ENCODE assay signal across 8 cellular contexts in the genomic region with DNA sequence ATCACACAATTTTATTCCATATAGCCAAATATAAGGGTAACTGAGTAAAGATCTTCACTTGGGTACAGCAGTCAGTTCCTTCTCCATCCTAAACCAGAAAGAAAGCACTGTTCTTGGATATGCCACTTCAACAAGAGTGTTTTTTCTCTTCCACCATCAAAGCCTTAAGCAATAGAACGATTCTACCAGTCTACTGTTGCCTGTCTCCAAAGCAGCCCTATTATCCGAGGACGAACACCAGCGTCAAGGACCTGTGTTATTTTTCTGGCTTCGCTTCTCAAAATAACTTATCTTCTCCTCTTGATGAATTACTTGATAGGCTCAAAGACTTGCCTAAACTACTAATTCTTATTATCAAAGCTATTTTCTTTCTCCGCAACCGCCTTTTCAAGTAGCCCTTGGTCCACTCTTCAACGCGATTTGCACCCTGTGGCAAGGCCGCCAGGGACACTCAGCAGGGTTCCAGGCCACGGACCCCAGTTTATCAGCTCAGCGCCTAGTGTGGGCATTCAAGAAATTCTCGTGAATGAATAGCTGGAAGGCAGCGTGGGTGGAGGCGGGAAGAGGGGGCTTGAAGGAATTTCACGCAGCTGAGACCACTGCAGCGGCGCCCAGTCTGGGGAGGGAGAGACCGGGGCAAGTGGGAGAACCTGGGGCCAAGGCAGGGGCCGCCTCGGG. TPM values are rescaled to one million over a fixed set of nuclear protein-coding genes. Genes with fewer than 3 reads are reported as not detected.
DNase-seq lines count a peak whose midpoint lies in the region; ATAC-seq and TF ChIP-seq lines count a peak whose summit lies in the region.

No MANE protein-coding gene starts in this region.

- H3K27ac ChIP-seq in WERI-Rb-1 (peak overlapping the region; percentile 79), neuronal stem cell (replicated peaks; ENCODE audit: low read length) (peak overlapping the region; percentile 76)

- peaks cover 5 to 6% of the 10 kb centered on the region in 2 donors for H3K4me1 ChIP-seq in neuronal stem cell (ENCODE audit: control insufficient read depth in 2 of 2, insufficient read depth in 1 of 2, low read depth in 1 of 2, low read length in 2 of 2)

- peak overlapping the region; percentile 90 for H2AFZ ChIP-seq in neuronal stem cell (ENCODE audit: low read length)

- H2BK12ac ChIP-seq in neuronal stem cell (ENCODE audit: low read length) = no peak overlapping the region

- H3K9me3 ChIP-seq in WERI-Rb-1 (ENCODE audit: severe bottlenecking) = no peaks in the 10 kb centered on the region
- no peaks in the 10 kb centered on the region for H3K9me3 ChIP-seq in neuronal stem cell (replicated peaks in 1 of 2; ENCODE audit: control insufficient read depth in 2 of 2, insufficient read depth in 1 of 2, low read depth in 1 of 2, low read length in 2 of 2)

- no peaks in the 10 kb centered on the region for H3K36me3 ChIP-seq in WERI-Rb-1
- no peaks in the 10 kb centered on the region for H3K36me3 ChIP-seq in neuronal stem cell (replicated peaks in 1 of 2; ENCODE audit: control insufficient read depth in 2 of 2, insufficient read depth in 2 of 2, low read length in 2 of 2)

- H2AK5ac ChIP-seq in neuronal stem cell (ENCODE audit: low read depth, low read length) = peak overlapping the region; percentile 85

- peak; percentile 34 for DNase-seq in SIG-M5 treated with dmso at 0.1 percent for 504 hours (lab: John Stamatoyannopoulos, UW; ENCODE audit: unreplicated experiment)
- no peak for DNase-seq in SIG-M5 (lab: John Stamatoyannopoulos, UW)
- DNase-seq in WERI-Rb-1 = peak; percentile 41
- DNase-seq in foreskin fibroblast = peak in 1 of 2 donors; percentile 45
- no peak for DNase-seq in neuronal stem cell (ENCODE audit: low spot score)
- no peak for DNase-seq in NCI-H128 (lab: John Stamatoyannopoulos, UW; ENCODE audit: unreplicated experiment)
- no peak for DNase-seq in stimulated activated CD8-positive, alpha-beta memory T cell treated with anti-CD3 and anti-CD28 coated beads, Interleukin-4, amount 100 ng/mL, for 48 hours

- H4K8ac ChIP-seq in neuronal stem cell (ENCODE audit: low read depth, low read length) = no peak overlapping the region

- peaks cover 1% of the 10 kb centered on the region for H3K79me1 ChIP-seq in neuronal stem cell (ENCODE audit: low read depth, low read length)

- H2BK15ac ChIP-seq in neuronal stem cell (ENCODE audit: low read length) = peak overlapping the region; percentile 27

- peak; percentile 7 for ATAC-seq in HG03196 (IDR thresholded peaks at IDR 0.05; ENCODE audit: unreplicated experiment)

- H3K4me3 ChIP-seq in WERI-Rb-1 (ENCODE audit: low read depth, low read length) (peak overlapping the region; percentile 76), foreskin fibroblast (ENCODE audit: low read depth in 1 of 2, low read length in 2 of 2) (peak overlapping the region; percentile 70 to 96), neuronal stem cell (ENCODE audit: low read length in 2 of 2) (peak overlapping the region; percentile 74 to 87)

- H3K27me3 ChIP-seq in WERI-Rb-1 (ENCODE audit: insufficient read depth, low read depth, severe bottlenecking) = no peaks in the 10 kb centered on the region
- no peaks in the 10 kb centered on the region for H3K27me3 ChIP-seq in neuronal stem cell (ENCODE audit: control insufficient read depth in 3 of 3, insufficient read depth in 3 of 3, low read depth in 1 of 3, low read length in 3 of 3)

- H3K4ac ChIP-seq in neuronal stem cell (ENCODE audit: low read length) = no peak overlapping the region

- H3K14ac ChIP-seq in neuronal stem cell (ENCODE audit: low read length) = peak overlapping the region; percentile 73

- H4K91ac ChIP-seq in neuronal stem cell (ENCODE audit: low read depth, low read length, poor library complexity) = peak overlapping the region; percentile 40

- peak overlapping the region; percentile 91 for H3K9ac ChIP-seq in neuronal stem cell (ENCODE audit: low read depth, low read length, poor library complexity)

- peak overlapping the region; percentile 92 for H3K23ac ChIP-seq in neuronal stem cell (ENCODE audit: low read depth, low read length, poor library complexity)

- TF ChIP-seq CTCF in WERI-Rb-1 (IDR thresholded peaks at IDR 0.05; ENCODE audit: low read depth, low read length) = no peak
- TF ChIP-seq CTCF in foreskin fibroblast (IDR thresholded peaks at IDR 0.05; ENCODE audit: low read depth, low read length) = no peak

- peak overlapping the region; percentile 99 for H2BK5ac ChIP-seq in neuronal stem cell (ENCODE audit: low read length)

- H3K18ac ChIP-seq in neuronal stem cell (ENCODE audit: low read length) = peak overlapping the region; percentile 92

- H2BK120ac ChIP-seq in neuronal stem cell (ENCODE audit: low read depth, low read length) = peak overlapping the region; percentile 76

- no CpG with 5 or more reads among the region's 21 CpGs for WGBS in neuronal stem cell (ENCODE audit: extremely low coverage in 2 of 2, insufficient read length in 2 of 2, insufficient replicate concordance in 1 of 2), 2 donors

- peak overlapping the region; percentile 71 for H3K4me2 ChIP-seq in neuronal stem cell (ENCODE audit: insufficient read depth, low read length, poor library complexity, severe bottlenecking)

RNA-seq across cellular contexts. Expression of gene ALS2, which starts 0.6 kb away (rescaled TPM):
- polyA plus RNA-seq in neuronal stem cell (2013, experiment 1 of 2) = 20.2 TPM
- 21.3 TPM for polyA plus RNA-seq in neuronal stem cell (2013, experiment 2 of 2)

RNA-seq across cellular contexts. Expression of gene CDK15, which starts 26.2 kb away (rescaled TPM):
- 0.22 TPM for polyA plus RNA-seq in neuronal stem cell (2013, experiment 1 of 2)
- polyA plus RNA-seq in neuronal stem cell (2013, experiment 2 of 2) = 0.17 TPM

Comparison
In these comparisons a context has a peak if more than half of its experiments do, and no peak if none do; other contexts are left out.
1. DNase-seq: peak in SIG-M5 treated with dmso at 0.1 percent for 504 hours (single experiment) and WERI-Rb-1 (single experiment); none in SIG-M5 (single experiment), neuronal stem cell (single experiment), NCI-H128 (single experiment) and stimulated activated CD8-positive, alpha-beta memory T cell treated with anti-CD3 and anti-CD28 coated beads, Interleukin-4, amount 100 ng/mL, for 48 hours (single experiment).
2. Peak in every context shown above with its lines, with median percentiles within 50 percentile points of each other: H3K4me3 ChIP-seq.